In the genomic region with DNA sequence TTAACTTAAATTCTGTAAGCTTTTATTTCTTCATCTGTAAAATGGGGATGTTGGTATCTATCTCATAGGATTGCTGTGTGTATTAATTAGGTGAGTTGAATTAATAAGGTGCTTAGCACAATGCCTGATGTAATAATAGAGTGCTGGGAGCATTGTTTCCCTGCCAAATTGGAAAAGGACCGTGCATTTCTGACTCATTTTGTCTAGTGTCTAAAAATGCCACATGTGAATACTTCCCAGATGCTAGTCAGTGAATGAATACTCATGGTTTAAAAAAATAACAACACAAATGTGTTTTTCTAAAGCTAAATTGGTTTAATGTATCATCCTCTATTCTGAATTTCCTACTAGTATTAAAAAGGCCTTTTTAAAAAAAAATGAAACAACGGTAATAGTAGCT, we compare ENCODE assay signal across 17 cellular contexts. TPM values are rescaled to one million over a fixed set of nuclear protein-coding genes. Genes with fewer than 3 reads are reported as not detected.
DNase-seq lines count a peak whose midpoint lies in the region; ATAC-seq and TF ChIP-seq lines count a peak whose summit lies in the region.
"Had no signal": no experiment of that assay in that cellular context is flagged by ENCODE, and none has a peak within 500 bp of the region (broad histone marks: within the 10 kb centered on the region; RNA-seq: fewer than 3 reads in every experiment).

No MANE protein-coding gene starts in this region.

- H3K9me3 ChIP-seq in SJSA1 (replicated peaks), result no peaks in the 10 kb centered on the region
- H3K9me3 ChIP-seq in ovary, result no peaks in the 10 kb centered on the region
- H3K9me3 ChIP-seq in SK-N-SH, result no peaks in the 10 kb centered on the region

- no peaks in the 10 kb centered on the region for H3K27me3 ChIP-seq in SJSA1 (replicated peaks)
- no peaks in the 10 kb centered on the region for H3K27me3 ChIP-seq in ovary
- H3K27me3 ChIP-seq in SK-N-SH (ENCODE audit: insufficient read depth), result no peaks in the 10 kb centered on the region

- H3K36me3 ChIP-seq in SJSA1 (no peaks in the 10 kb centered on the region), ovary (no peaks in the 10 kb centered on the region), SK-N-SH (replicated peaks in 1 of 2; ENCODE audit: control insufficient read depth in 1 of 2, insufficient read depth in 2 of 2, low read length in 1 of 2) (no peaks in the 10 kb centered on the region)

- no peak for TF ChIP-seq RAD21 in SK-N-SH (IDR thresholded peaks at IDR 0.05; ENCODE audit: low read length)

- POLR2A ChIA-PET in SK-N-SH (lab: Yijun Ruan, JAX), result no interaction called here

- no peak overlapping the region for H3K4me2 ChIP-seq in SK-N-SH

- no peak for TF ChIP-seq POLR2A in ovary (IDR thresholded peaks at IDR 0.05)

- peak; percentile 50 for DNase-seq in AG20443 (ENCODE audit: low spot score)
- DNase-seq in GM04503 (ENCODE audit: low read depth), result peak; percentile 50
- peak in 1 of 2 experiments; percentile 42 for DNase-seq in SJSA1 (ENCODE audit: low read depth in 1 of 2, low spot score in 2 of 2)
- DNase-seq in myocyte (ENCODE audit: low read depth), result peak; percentile 38
- DNase-seq in ovary, result no peak
- no peak for DNase-seq in SK-N-SH
- no peak for DNase-seq in NCI-H1436 treated with DMSO at 0.1 percent for 48 hours (lab: John Stamatoyannopoulos, UW)
- DNase-seq: CD4-positive, alpha-beta memory T cell; DMS79; GF-D8; H7; NCI-H146; NCI-H226; NCI-H524 treated with DMSO at 0.1 percent for 48 hours; T-cell had no signal

- H3K4me1 ChIP-seq in SJSA1 (replicated peaks) (peaks cover 28% of the 10 kb centered on the region), ovary (ENCODE audit: insufficient read depth) (no peaks in the 10 kb centered on the region), SK-N-SH (ENCODE audit: control insufficient read depth in 1 of 2, insufficient read depth in 2 of 2, low read depth in 1 of 2, low read length in 1 of 2) (peaks cover 0 to 2% of the 10 kb centered on the region in 2 experiments; a peak in 3 of 4 replicates)

- no peak for TF ChIP-seq EP300 in ovary (IDR thresholded peaks at IDR 0.05)
- no peak for TF ChIP-seq EP300 in SK-N-SH (IDR thresholded peaks at IDR 0.05; ENCODE audit: borderline replicate concordance in 1 of 2, low read depth in 1 of 2, low read length in 1 of 2)

- no peak overlapping the region for H3K9ac ChIP-seq in SK-N-SH

- intact Hi-C loops in ovary (cut with DNase I), result no loop called here

- no peak for ATAC-seq in HG02870 (IDR thresholded peaks at IDR 0.05; ENCODE audit: unreplicated experiment)
- ATAC-seq: T-cell had no signal

- 67 to 72% (median 71%) methylated on average over 2 of the region's 2 CpGs for WGBS in ovary, 3 donors
- 45% methylated on average over 2 of the region's 2 CpGs for WGBS in SK-N-SH (ENCODE audit: low lambda C conversion rate)

- H3K4me3 ChIP-seq in SJSA1, result no peak overlapping the region
- H3K4me3 ChIP-seq in ovary, result no peak overlapping the region
- H3K4me3 ChIP-seq in SK-N-SH (ENCODE audit: low read depth in 2 of 2, low read length in 1 of 2), result no peak overlapping the region
- H3K4me3 ChIP-seq: SK-N-MC had no signal

- H3K27ac ChIP-seq in SJSA1, result peak overlapping the region; percentile 93
- H3K27ac ChIP-seq in ovary, result no peak overlapping the region
- H3K27ac ChIP-seq in SK-N-SH (ENCODE audit: low read depth in 2 of 2, low read length in 1 of 2), result no peak overlapping the region
- H3K27ac ChIP-seq: SK-N-MC had no signal

- H4K20me1 ChIP-seq in SK-N-SH (ENCODE audit: insufficient read depth), result no peaks in the 10 kb centered on the region

- no peaks in the 10 kb centered on the region for H3F3A ChIP-seq in SK-N-SH (replicated peaks; ENCODE audit: insufficient read depth)

- no peaks in the 10 kb centered on the region for H3K9me2 ChIP-seq in SK-N-SH

- TF ChIP-seq CTCF in ovary (IDR thresholded peaks at IDR 0.05) (no peak), SK-N-SH (IDR thresholded peaks at IDR 0.05) (no peak)

- no peak overlapping the region for H2AFZ ChIP-seq in SK-N-SH (ENCODE audit: low read depth)

- no peaks in the 10 kb centered on the region for H3K79me2 ChIP-seq in SK-N-SH (ENCODE audit: insufficient read depth)

- CTCF ChIA-PET in SK-N-SH (lab: Yijun Ruan, JAX), result interaction anchor here (1.7 kb wide), 1 partner anchor 10 kb away, joined by 3 read pairs; no protein-coding TSS in a partner anchor

TF ChIP-seq in SK-N-SH, 30 proteins besides CTCF, POLR2A, EP300 and RAD21 (continues in another document):
- TF ChIP-seq MAX (IDR thresholded peaks at IDR 0.05; ENCODE audit: low read depth), result no peak
- no peak for TF ChIP-seq FOXJ3 (CRISPR knock-in tag; IDR thresholded peaks at IDR 0.05)
- TF ChIP-seq ZBTB33 (IDR thresholded peaks at IDR 0.05; ENCODE audit: borderline replicate concordance, low read depth), result no peak
- TF ChIP-seq, protein P1, sequence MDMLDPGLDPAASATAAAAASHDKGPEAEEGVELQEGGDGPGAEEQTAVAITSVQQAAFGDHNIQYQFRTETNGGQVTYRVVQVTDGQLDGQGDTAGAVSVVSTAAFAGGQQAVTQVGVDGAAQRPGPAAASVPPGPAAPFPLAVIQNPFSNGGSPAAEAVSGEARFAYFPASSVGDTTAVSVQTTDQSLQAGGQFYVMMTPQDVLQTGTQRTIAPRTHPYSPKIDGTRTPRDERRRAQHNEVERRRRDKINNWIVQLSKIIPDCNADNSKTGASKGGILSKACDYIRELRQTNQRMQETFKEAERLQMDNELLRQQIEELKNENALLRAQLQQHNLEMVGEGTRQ (IDR thresholded peaks at IDR 0.05; ENCODE audit: borderline replicate concordance, low read depth, low read length), result no peak
- TF ChIP-seq USF1 (IDR thresholded peaks at IDR 0.05; ENCODE audit: borderline replicate concordance, low read depth), result no peak
- TF ChIP-seq CHD2 (IDR thresholded peaks at IDR 0.05; ENCODE audit: low read length, partially characterized antibody), result no peak
- TF ChIP-seq MEF2A (IDR thresholded peaks at IDR 0.05; ENCODE audit: borderline replicate concordance, low read depth), result no peak
- no peak for TF ChIP-seq RFX5 (IDR thresholded peaks at IDR 0.05; ENCODE audit: low read length)
- TF ChIP-seq FOSL2 (IDR thresholded peaks at IDR 0.05; ENCODE audit: borderline replicate concordance, low read depth), result no peak
- TF ChIP-seq FOXM1 (IDR thresholded peaks at IDR 0.05; ENCODE audit: low read depth), result no peak
- TF ChIP-seq TCF12 (IDR thresholded peaks at IDR 0.05), result no peak
- no peak for TF ChIP-seq ELF1 (IDR thresholded peaks at IDR 0.05)
- TF ChIP-seq, protein P2, sequence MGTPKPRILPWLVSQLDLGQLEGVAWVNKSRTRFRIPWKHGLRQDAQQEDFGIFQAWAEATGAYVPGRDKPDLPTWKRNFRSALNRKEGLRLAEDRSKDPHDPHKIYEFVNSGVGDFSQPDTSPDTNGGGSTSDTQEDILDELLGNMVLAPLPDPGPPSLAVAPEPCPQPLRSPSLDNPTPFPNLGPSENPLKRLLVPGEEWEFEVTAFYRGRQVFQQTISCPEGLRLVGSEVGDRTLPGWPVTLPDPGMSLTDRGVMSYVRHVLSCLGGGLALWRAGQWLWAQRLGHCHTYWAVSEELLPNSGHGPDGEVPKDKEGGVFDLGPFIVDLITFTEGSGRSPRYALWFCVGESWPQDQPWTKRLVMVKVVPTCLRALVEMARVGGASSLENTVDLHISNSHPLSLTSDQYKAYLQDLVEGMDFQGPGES (IDR thresholded peaks at IDR 0.05; ENCODE audit: low read depth, low read length), result no peak
- no peak for TF ChIP-seq TAF1 (IDR thresholded peaks at IDR 0.05; ENCODE audit: borderline replicate concordance, low read depth, low read length)
- TF ChIP-seq YY1 (IDR thresholded peaks at IDR 0.05; ENCODE audit: low read depth), result no peak
- TF ChIP-seq GABPA (IDR thresholded peaks at IDR 0.05; ENCODE audit: low read depth), result no peak
- TF ChIP-seq, protein P3, sequence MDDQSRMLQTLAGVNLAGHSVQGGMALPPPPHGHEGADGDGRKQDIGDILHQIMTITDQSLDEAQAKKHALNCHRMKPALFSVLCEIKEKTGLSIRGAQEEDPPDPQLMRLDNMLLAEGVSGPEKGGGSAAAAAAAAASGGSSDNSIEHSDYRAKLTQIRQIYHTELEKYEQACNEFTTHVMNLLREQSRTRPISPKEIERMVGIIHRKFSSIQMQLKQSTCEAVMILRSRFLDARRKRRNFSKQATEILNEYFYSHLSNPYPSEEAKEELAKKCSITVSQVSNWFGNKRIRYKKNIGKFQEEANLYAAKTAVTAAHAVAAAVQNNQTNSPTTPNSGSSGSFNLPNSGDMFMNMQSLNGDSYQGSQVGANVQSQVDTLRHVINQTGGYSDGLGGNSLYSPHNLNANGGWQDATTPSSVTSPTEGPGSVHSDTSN (IDR thresholded peaks at IDR 0.05), result no peak

RNA-seq across cellular contexts. Expression of gene NEDD1, which starts 45.4 kb away (rescaled TPM):
- total RNA-seq in SJSA1 (2014; rRNA removed; shearing (Covaris generic)), result 117 and 143 TPM in 2 replicates
- total RNA-seq in myocyte, result 23.8 and 27.7 TPM in 2 replicates
- polyA plus RNA-seq in myocyte (2012), result 6.7 TPM
- 10 to 100 TPM; 11.3 to 16.3 (median 14.5) TPM for total RNA-seq in ovary
- polyA plus RNA-seq in ovary, result 10 to 100 TPM in 1 of 2 donors, 1 to 10 TPM in 1; 7.9 to 11.5 TPM
- polyA plus RNA-seq in SK-N-SH (2012; rRNA removed), result 6.0 and 8.3 TPM in 2 replicates
- polyA plus RNA-seq in SK-N-SH (2012; cell fraction: cytosol; rRNA removed), result 10.3 and 10.9 TPM in 2 replicates
- polyA plus RNA-seq in SK-N-SH (2012; cell fraction: nucleus; rRNA removed), result 3.5 and 7.0 TPM in 2 replicates

Comparison
In these comparisons a context has a peak if more than half of its experiments do, and no peak if none do; other contexts are left out.
1. DNase-seq: peak in AG20443 (single experiment), GM04503 (single experiment) and myocyte (single experiment); none in ovary (0 of 5), SK-N-SH (single experiment) and NCI-H1436 treated with DMSO at 0.1 percent for 48 hours (single experiment).